ENCODE assay signal across 8 cellular contexts in genomic region chr3:115659253-115659652, GRCh38. TPM values are rescaled to one million over a fixed set of nuclear protein-coding genes. Genes with fewer than 3 reads are reported as not detected.
A peak's percentile ranks its signal among the peaks of the same experiment; 100 is the strongest.
DNase-seq lines count a peak whose midpoint lies in the region; ATAC-seq and TF ChIP-seq lines count a peak whose summit lies in the region.

No MANE protein-coding gene starts in this region.

- H3K9ac ChIP-seq in HUES64 (ENCODE audit: low read depth, low read length) (peak overlapping the region; percentile 94), endocrine pancreas (ENCODE audit: control insufficient read depth, insufficient read depth, low read length) (peak overlapping the region; percentile 81)

- H3K4me1 ChIP-seq in HUES64 (ENCODE audit: insufficient read depth, low read length) (peaks cover 41% of the 10 kb centered on the region), endocrine pancreas (ENCODE audit: control insufficient read depth, insufficient read depth, low read length) (no peaks in the 10 kb centered on the region)

- H3K27me3 Mint-ChIP-seq in CD14-positive monocyte (ENCODE audit: low read depth in 3 of 3): peaks cover 26 to 57% (median 33%) of the 10 kb centered on the region in 3 donors

- H3K4me3 Mint-ChIP-seq in CD14-positive monocyte: peak overlapping the region; percentile 85 to 94

- peaks cover 13% of the 10 kb centered on the region for H3K4me1 Mint-ChIP-seq in CD14-positive monocyte

- peak overlapping the region in 1 of 7 donors; percentile 84 for H3K27ac Mint-ChIP-seq in CD14-positive monocyte

- 85% methylated on average over 6 of the region's 6 CpGs for WGBS in HUES64

- intact Hi-C loops in CD14-positive monocyte (cut with micrococcal nuclease): no loop called here

- peak overlapping the region; percentile 97 for H3K27ac ChIP-seq in HUES64 (ENCODE audit: low read depth, low read length)

- ATAC-seq in GM19455 (IDR thresholded peaks at IDR 0.05; ENCODE audit: unreplicated experiment): peak; percentile 15

- H3K9me3 ChIP-seq in HUES64 (ENCODE audit: insufficient read depth, low read depth, low read length) (no peaks in the 10 kb centered on the region), endocrine pancreas (ENCODE audit: control insufficient read depth, low read length) (no peaks in the 10 kb centered on the region)

- no peaks in the 10 kb centered on the region for H3K36me3 Mint-ChIP-seq in CD14-positive monocyte

- DNase-seq in CD14-positive monocyte (ENCODE audit: low spot score) (no peak), retinal pigment epithelial cell (ENCODE audit: low read depth) (no peak), activated gamma-delta T cell treated with Interleukin-2 at 50 U/mL for 16 hours (no peak), NK-92 (lab: John Stamatoyannopoulos, UW; ENCODE audit: unreplicated experiment) (no peak), 8988T (no peak)

- H3K36me3 ChIP-seq in HUES64 (ENCODE audit: insufficient read depth, low read length) (no peaks in the 10 kb centered on the region), endocrine pancreas (ENCODE audit: control insufficient read depth, insufficient read depth, low read length) (no peaks in the 10 kb centered on the region)

- H3K27me3 ChIP-seq in HUES64 (ENCODE audit: insufficient read depth, low read length): no peaks in the 10 kb centered on the region
- no peaks in the 10 kb centered on the region for H3K27me3 ChIP-seq in endocrine pancreas (ENCODE audit: control insufficient read depth, insufficient read depth, low read length)

- H3K9me3 Mint-ChIP-seq in CD14-positive monocyte: peaks cover 0 to 2% (median 0%) of the 10 kb centered on the region in 7 donors

- TF ChIP-seq CTCF in CD14-positive monocyte (IDR thresholded peaks at IDR 0.05): no peak
- no peak for TF ChIP-seq CTCF in retinal pigment epithelial cell (conservative IDR thresholded peaks at IDR 0.05; ENCODE audit: low read depth, low read length)

- H3K4me3 ChIP-seq in HUES64 (ENCODE audit: low read length): peak overlapping the region; percentile 65
- peak overlapping the region; percentile 57 for H3K4me3 ChIP-seq in endocrine pancreas (ENCODE audit: control insufficient read depth, insufficient read depth, low read length)
- H3K4me3 ChIP-seq in retinal pigment epithelial cell (ENCODE audit: low read length): peak overlapping the region; percentile 72

RNA-seq across cellular contexts. Expression of gene GAP43, which starts 35.9 kb away (rescaled TPM):
- polyA plus RNA-seq in CD14-positive monocyte: not detected
- 22.6 TPM for polyA plus RNA-seq in HUES64 (2013, experiment 1 of 2)
- 25.5 TPM for polyA plus RNA-seq in HUES64 (2013, experiment 2 of 2)
